ENCODE assay signal across 11 cellular contexts in the genomic region with DNA sequence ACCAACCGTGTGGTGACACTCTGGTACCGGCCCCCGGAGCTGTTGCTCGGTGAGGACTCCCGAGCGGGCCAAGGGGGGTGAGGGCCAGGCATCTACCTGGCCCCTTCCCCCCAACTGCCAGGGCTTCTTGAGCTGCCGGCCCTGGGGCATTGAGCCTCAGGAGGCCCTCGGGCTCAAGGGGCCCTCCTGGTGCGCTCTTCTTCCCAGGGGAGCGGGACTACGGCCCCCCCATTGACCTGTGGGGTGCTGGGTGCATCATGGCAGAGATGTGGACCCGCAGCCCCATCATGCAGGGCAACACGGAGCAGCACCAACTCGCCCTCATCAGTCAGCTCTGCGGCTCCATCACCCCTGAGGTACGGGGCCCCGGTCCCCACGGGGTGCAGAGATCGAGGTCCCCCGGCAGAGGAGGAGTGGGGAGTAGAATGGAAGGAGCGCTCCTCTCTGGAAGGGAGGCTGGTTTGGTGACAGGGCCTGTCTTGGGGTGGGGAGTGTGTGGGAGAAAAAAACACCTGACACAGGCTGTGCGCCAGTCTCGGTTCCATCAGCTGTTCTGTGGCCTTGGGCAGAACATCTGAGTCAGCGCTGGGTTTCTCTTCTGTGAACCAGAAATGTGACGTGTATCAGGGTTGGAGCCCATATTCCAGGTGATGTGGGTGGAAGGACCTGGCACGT. TPM values are rescaled to one million over a fixed set of nuclear protein-coding genes. Genes with fewer than 3 reads are reported as not detected.
DNase-seq lines count a peak whose midpoint lies in the region; ATAC-seq and TF ChIP-seq lines count a peak whose summit lies in the region.
"Had no signal": no experiment of that assay in that cellular context is flagged by ENCODE, and none has a peak within 500 bp of the region (broad histone marks: within the 10 kb centered on the region; RNA-seq: fewer than 3 reads in every experiment).

No MANE protein-coding gene starts in this region.

- H3K4me3 Mint-ChIP-seq in activated T-helper 17 cell treated with anti-CD3 and anti-CD28 coated beads, Interleukin-2, amount 50 U/mL, for 72 hours = peak overlapping the region; percentile 93
- H3K4me3 Mint-ChIP-seq in nephron = peak overlapping the region; percentile 49 to 96 (median 58)
- peak overlapping the region; percentile 93 for H3K4me3 Mint-ChIP-seq in stimulated activated effector memory CD8-positive, alpha-beta T cell treated with anti-CD3 and anti-CD28 coated beads, Interleukin-12 subunit alpha, Interleukin-12 subunit beta, amount 100 ng/mL, for 72 hours
- H3K4me3 Mint-ChIP-seq in naive thymus-derived CD8-positive, alpha-beta T cell = peak overlapping the region in 2 of 10 donors; percentile 26 to 63

- ATAC-seq in activated T-helper 17 cell treated with anti-CD3 and anti-CD28 coated beads, Interleukin-2, amount 50 U/mL, for 72 hours (replicated peaks) = peak; percentile 61
- peak; percentile 42 for ATAC-seq in stimulated activated effector memory CD8-positive, alpha-beta T cell treated with anti-CD3 and anti-CD28 coated beads, Interleukin-12 subunit alpha, Interleukin-12 subunit beta, amount 100 ng/mL, for 72 hours
- no peak for ATAC-seq in naive thymus-derived CD8-positive, alpha-beta T cell
- ATAC-seq: left ventricle myocardium superior had no signal

- H3K27ac Mint-ChIP-seq in activated T-helper 17 cell treated with anti-CD3 and anti-CD28 coated beads, Interleukin-2, amount 50 U/mL, for 72 hours = peak overlapping the region; percentile 87
- no peak overlapping the region for H3K27ac Mint-ChIP-seq in nephron
- H3K27ac Mint-ChIP-seq in stimulated activated effector memory CD8-positive, alpha-beta T cell treated with anti-CD3 and anti-CD28 coated beads, Interleukin-12 subunit alpha, Interleukin-12 subunit beta, amount 100 ng/mL, for 72 hours = peak overlapping the region; percentile 88
- peak overlapping the region in 2 of 10 donors; percentile 55 to 62 for H3K27ac Mint-ChIP-seq in naive thymus-derived CD8-positive, alpha-beta T cell

- peaks cover 73% of the 10 kb centered on the region for H3K36me3 Mint-ChIP-seq in activated T-helper 17 cell treated with anti-CD3 and anti-CD28 coated beads, Interleukin-2, amount 50 U/mL, for 72 hours (ENCODE audit: low read depth)
- peaks cover 47% of the 10 kb centered on the region for H3K36me3 Mint-ChIP-seq in nephron (ENCODE audit: low read depth)
- H3K36me3 Mint-ChIP-seq in stimulated activated effector memory CD8-positive, alpha-beta T cell treated with anti-CD3 and anti-CD28 coated beads, Interleukin-12 subunit alpha, Interleukin-12 subunit beta, amount 100 ng/mL, for 72 hours = peaks cover 77% of the 10 kb centered on the region
- H3K36me3 Mint-ChIP-seq in naive thymus-derived CD8-positive, alpha-beta T cell = peaks cover 0 to 62% (median 8%) of the 10 kb centered on the region in 3 donors

- H3K9me3 Mint-ChIP-seq in activated T-helper 17 cell treated with anti-CD3 and anti-CD28 coated beads, Interleukin-2, amount 50 U/mL, for 72 hours = no peaks in the 10 kb centered on the region
- no peaks in the 10 kb centered on the region for H3K9me3 Mint-ChIP-seq in nephron
- H3K9me3 Mint-ChIP-seq in stimulated activated effector memory CD8-positive, alpha-beta T cell treated with anti-CD3 and anti-CD28 coated beads, Interleukin-12 subunit alpha, Interleukin-12 subunit beta, amount 100 ng/mL, for 72 hours = no peaks in the 10 kb centered on the region
- H3K9me3 Mint-ChIP-seq in naive thymus-derived CD8-positive, alpha-beta T cell = no peaks in the 10 kb centered on the region

- peak; percentile 77 for DNase-seq in activated CD8-positive, alpha-beta memory T cell treated with anti-CD3 and anti-CD28 coated beads for 24 hours
- DNase-seq in activated CD8-positive, alpha-beta memory T cell treated with anti-CD3 and anti-CD28 coated beads, Interleukin-2, amount 50 U/mL, for 4 hours = no peak
- no peak for DNase-seq in stimulated activated effector memory CD8-positive, alpha-beta T cell treated with anti-CD3 and anti-CD28 coated beads, Interleukin-12 subunit alpha, Interleukin-12 subunit beta, amount 100 ng/mL, for 72 hours (ENCODE audit: low spot score in 2 of 2)
- DNase-seq in NCI-H446 treated with DMSO at 0.1 percent for 48 hours (lab: John Stamatoyannopoulos, UW) = no peak
- DNase-seq in naive thymus-derived CD8-positive, alpha-beta T cell = no peak
- no peak for DNase-seq in amniotic stem cell (lab: John Stamatoyannopoulos, UW)
- DNase-seq: left ventricle myocardium superior, NCI-H146, SHP77 treated with DMSO at 0.1 percent for 48 hours had no signal

- POLR2A ChIA-PET in naive thymus-derived CD8-positive, alpha-beta T cell (lab: Charles Lee) = interaction anchor here (0.9 to 5.2 kb wide), 5 partner anchors 12 to 81 kb away, joined by 4 to 46 read pairs (median 8); partner anchors contain the start of genes FPGS and TOR2A

- no peaks in the 10 kb centered on the region for H3K27me3 Mint-ChIP-seq in activated T-helper 17 cell treated with anti-CD3 and anti-CD28 coated beads, Interleukin-2, amount 50 U/mL, for 72 hours
- H3K27me3 Mint-ChIP-seq in nephron (ENCODE audit: low read depth) = no peaks in the 10 kb centered on the region
- H3K27me3 Mint-ChIP-seq in naive thymus-derived CD8-positive, alpha-beta T cell = no peaks in the 10 kb centered on the region

- peaks cover 32% of the 10 kb centered on the region for H3K4me1 Mint-ChIP-seq in activated T-helper 17 cell treated with anti-CD3 and anti-CD28 coated beads, Interleukin-2, amount 50 U/mL, for 72 hours
- H3K4me1 Mint-ChIP-seq in nephron = peaks cover 8% of the 10 kb centered on the region
- H3K4me1 Mint-ChIP-seq in stimulated activated effector memory CD8-positive, alpha-beta T cell treated with anti-CD3 and anti-CD28 coated beads, Interleukin-12 subunit alpha, Interleukin-12 subunit beta, amount 100 ng/mL, for 72 hours = peaks cover 61% of the 10 kb centered on the region
- H3K4me1 Mint-ChIP-seq in naive thymus-derived CD8-positive, alpha-beta T cell = peaks cover 20 to 56% (median 44%) of the 10 kb centered on the region in 4 donors

- TF ChIP-seq CTCF in nephron (IDR thresholded peaks at IDR 0.05; ENCODE audit: unreplicated experiment in 3 of 3) = no peak

RNA-seq across cellular contexts. Expression of gene CDK9, which starts 2.6 kb away (rescaled TPM):
- total RNA-seq in activated T-helper 17 cell treated with anti-CD3 and anti-CD28 coated beads, Interleukin-2, amount 50 U/mL, for 72 hours = 10 to 100 TPM; 82.8 to 94.2 TPM
- total RNA-seq in naive thymus-derived CD8-positive, alpha-beta T cell = 100 to 1,000 TPM; 142 to 147 TPM
- polyA plus RNA-seq in naive thymus-derived CD8-positive, alpha-beta T cell = 10 to 100 TPM; 28.3 to 62.9 (median 38.9) TPM

RNA-seq across cellular contexts. Expression of gene SH2D3C, which starts 10.0 kb away (rescaled TPM):
- 10 to 100 TPM; 27.6 to 46.8 TPM for total RNA-seq in activated T-helper 17 cell treated with anti-CD3 and anti-CD28 coated beads, Interleukin-2, amount 50 U/mL, for 72 hours
- total RNA-seq in naive thymus-derived CD8-positive, alpha-beta T cell = 10 to 100 TPM; 42.8 to 45.1 TPM
- polyA plus RNA-seq in naive thymus-derived CD8-positive, alpha-beta T cell = 10 to 100 TPM; 13.8 to 50.8 (median 23.5) TPM

RNA-seq across cellular contexts. Expression of gene FPGS, which starts 14.2 kb away (rescaled TPM):
- 10 to 100 TPM; 56.7 to 95.6 TPM for total RNA-seq in activated T-helper 17 cell treated with anti-CD3 and anti-CD28 coated beads, Interleukin-2, amount 50 U/mL, for 72 hours
- total RNA-seq in naive thymus-derived CD8-positive, alpha-beta T cell = 100 to 1,000 TPM; 155 to 158 TPM
- 10 to 100 TPM; 51.7 to 54.8 (median 53.4) TPM for polyA plus RNA-seq in naive thymus-derived CD8-positive, alpha-beta T cell

RNA-seq across cellular contexts. Expression of gene TOR2A, which starts 53.4 kb away (rescaled TPM):
- 10 to 100 TPM in 1 of 2 donors, 1 to 10 TPM in 1; 8.5 to 15.7 TPM for total RNA-seq in activated T-helper 17 cell treated with anti-CD3 and anti-CD28 coated beads, Interleukin-2, amount 50 U/mL, for 72 hours
- total RNA-seq in naive thymus-derived CD8-positive, alpha-beta T cell = 10 to 100 TPM in 1 of 2 experiments, 1 to 10 TPM in 1; 9.8 to 13.9 TPM
- polyA plus RNA-seq in naive thymus-derived CD8-positive, alpha-beta T cell = 10 to 100 TPM; 18.1 to 24.7 (median 23.5) TPM

Comparison
In these comparisons a context has a peak if more than half of its experiments do, and no peak if none do; other contexts are left out.
1. ATAC-seq: peak in activated T-helper 17 cell treated with anti-CD3 and anti-CD28 coated beads, Interleukin-2, amount 50 U/mL, for 72 hours (single experiment) and stimulated activated effector memory CD8-positive, alpha-beta T cell treated with anti-CD3 and anti-CD28 coated beads, Interleukin-12 subunit alpha, Interleukin-12 subunit beta, amount 100 ng/mL, for 72 hours (single experiment); none in naive thymus-derived CD8-positive, alpha-beta T cell (0 of 2).
2. H3K27ac Mint-ChIP-seq: peak in activated T-helper 17 cell treated with anti-CD3 and anti-CD28 coated beads, Interleukin-2, amount 50 U/mL, for 72 hours (single experiment) and stimulated activated effector memory CD8-positive, alpha-beta T cell treated with anti-CD3 and anti-CD28 coated beads, Interleukin-12 subunit alpha, Interleukin-12 subunit beta, amount 100 ng/mL, for 72 hours (single experiment); none in nephron (0 of 3).